ENCODE assay signal across 1 cellular context in the genomic region with DNA sequence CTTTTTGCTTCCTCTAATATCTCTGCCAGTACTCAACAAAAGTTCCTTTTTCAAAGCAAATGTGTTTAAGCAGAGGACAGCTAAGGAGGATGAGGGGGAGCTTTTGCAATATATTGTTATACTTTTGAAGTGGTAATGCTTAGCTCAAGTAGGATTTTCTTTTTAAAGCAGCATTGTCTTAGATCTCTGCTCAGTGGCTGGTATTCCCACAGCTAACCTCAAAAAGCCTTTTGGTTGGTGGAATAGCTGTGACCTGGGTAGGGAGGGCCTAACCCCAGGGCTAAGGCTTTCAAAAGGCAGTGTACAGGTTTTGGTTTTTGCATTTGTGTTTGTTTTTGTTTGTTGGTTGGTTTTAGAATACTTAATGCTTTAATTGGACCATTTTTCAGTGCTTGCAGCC.
TF ChIP-seq lines count a peak whose summit lies in the region.

No MANE protein-coding gene starts in this region.

TF ChIP-seq in K562, 482 proteins besides CTCF, POLR2A, EP300 and RAD21:
- TF ChIP-seq POU5F1 (IDR thresholded peaks at IDR 0.05; ENCODE audit: borderline replicate concordance, low read depth, low read length, partially characterized antibody) (no peak), ZNF76 (CRISPR knock-in tag; IDR thresholded peaks at IDR 0.05; ENCODE audit: borderline replicate concordance) (no peak), RCOR1 (IDR thresholded peaks at IDR 0.05; ENCODE audit: borderline replicate concordance in 1 of 2, low read depth in 2 of 2, low read length in 2 of 2) (no peak), ASH1L (IDR thresholded peaks at IDR 0.05; ENCODE audit: borderline replicate concordance, low read depth, partially characterized antibody) (no peak), LCOR (CRISPR knock-in tag; IDR thresholded peaks at IDR 0.05) (no peak), HDAC3 (IDR thresholded peaks at IDR 0.05; ENCODE audit: borderline replicate concordance, partially characterized antibody) (no peak)
- TF ChIP-seq, protein P1, sequence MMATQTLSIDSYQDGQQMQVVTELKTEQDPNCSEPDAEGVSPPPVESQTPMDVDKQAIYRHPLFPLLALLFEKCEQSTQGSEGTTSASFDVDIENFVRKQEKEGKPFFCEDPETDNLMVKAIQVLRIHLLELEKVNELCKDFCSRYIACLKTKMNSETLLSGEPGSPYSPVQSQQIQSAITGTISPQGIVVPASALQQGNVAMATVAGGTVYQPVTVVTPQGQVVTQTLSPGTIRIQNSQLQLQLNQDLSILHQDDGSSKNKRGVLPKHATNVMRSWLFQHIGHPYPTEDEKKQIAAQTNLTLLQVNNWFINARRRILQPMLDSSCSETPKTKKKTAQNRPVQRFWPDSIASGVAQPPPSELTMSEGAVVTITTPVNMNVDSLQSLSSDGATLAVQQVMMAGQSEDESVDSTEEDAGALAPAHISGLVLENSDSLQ (IDR thresholded peaks at IDR 0.05) = no peak
- TF ChIP-seq, protein P2, sequence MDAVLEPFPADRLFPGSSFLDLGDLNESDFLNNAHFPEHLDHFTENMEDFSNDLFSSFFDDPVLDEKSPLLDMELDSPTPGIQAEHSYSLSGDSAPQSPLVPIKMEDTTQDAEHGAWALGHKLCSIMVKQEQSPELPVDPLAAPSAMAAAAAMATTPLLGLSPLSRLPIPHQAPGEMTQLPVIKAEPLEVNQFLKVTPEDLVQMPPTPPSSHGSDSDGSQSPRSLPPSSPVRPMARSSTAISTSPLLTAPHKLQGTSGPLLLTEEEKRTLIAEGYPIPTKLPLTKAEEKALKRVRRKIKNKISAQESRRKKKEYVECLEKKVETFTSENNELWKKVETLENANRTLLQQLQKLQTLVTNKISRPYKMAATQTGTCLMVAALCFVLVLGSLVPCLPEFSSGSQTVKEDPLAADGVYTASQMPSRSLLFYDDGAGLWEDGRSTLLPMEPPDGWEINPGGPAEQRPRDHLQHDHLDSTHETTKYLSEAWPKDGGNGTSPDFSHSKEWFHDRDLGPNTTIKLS (IDR thresholded peaks at IDR 0.05; ENCODE audit: borderline replicate concordance, low read depth) = no peak
